Comparison of ENCODE assay signal across 8 cellular contexts in genomic region chr1:94961994-94962744, GRCh38. TPM values are rescaled to one million over a fixed set of nuclear protein-coding genes. Genes with fewer than 3 reads are reported as not detected.
DNase-seq lines count a peak whose midpoint lies in the region; ATAC-seq, FAIRE-seq and TF ChIP-seq lines count a peak whose summit lies in the region.

No MANE protein-coding gene starts in this region.

- CTCF ChIA-PET in CD4-positive, alpha-beta T cell (lab: Charles Lee): no interaction called here

- H3K27ac ChIP-seq in CD4-positive, alpha-beta T cell (ENCODE audit: low read depth, low read length): no peak overlapping the region
- peak overlapping the region in 3 of 4 donors; percentile 62 to 93 (median 92) for H3K27ac ChIP-seq in pancreas

- no peaks in the 10 kb centered on the region for H3K9me3 ChIP-seq in CD4-positive, alpha-beta T cell (ENCODE audit: control insufficient read depth, low read length)
- no peaks in the 10 kb centered on the region for H3K9me3 ChIP-seq in pancreas

- H3K4me3 ChIP-seq in pancreas: peak overlapping the region in 1 of 4 donors; percentile 35

- H3K36me3 ChIP-seq in pancreas: no peaks in the 10 kb centered on the region

- H3K27me3 ChIP-seq in CD4-positive, alpha-beta T cell (ENCODE audit: control insufficient read depth, insufficient read depth, low read length): no peaks in the 10 kb centered on the region
- H3K27me3 ChIP-seq in pancreas: no peaks in the 10 kb centered on the region

- no peaks in the 10 kb centered on the region for H3K9me3 Mint-ChIP-seq in CD4-positive, alpha-beta T cell
- H3K9me3 Mint-ChIP-seq in endothelial cell (ENCODE audit: unreplicated experiment): no peaks in the 10 kb centered on the region

- DNase-seq in CD4-positive, alpha-beta T cell: no peak
- peak; percentile 14 for DNase-seq in LoVo (ENCODE audit: low spot score)
- no peak for DNase-seq in endothelial cell (ENCODE audit: low spot score)
- no peak for DNase-seq in pancreas
- DNase-seq in foreskin melanocyte: no peak
- no peak for DNase-seq in effector CD4-positive, alpha-beta T cell
- no peak for DNase-seq in activated CD4-positive, alpha-beta T cell treated with anti-CD3 and anti-CD28 coated beads for 48 hours
- DNase-seq in D721Med (ENCODE audit: insufficient read length, low spot score): no peak

- H3K36me3 Mint-ChIP-seq in CD4-positive, alpha-beta T cell (ENCODE audit: low read depth): peaks cover 3% of the 10 kb centered on the region
- no peaks in the 10 kb centered on the region for H3K36me3 Mint-ChIP-seq in endothelial cell (ENCODE audit: low read depth, unreplicated experiment)

- peak overlapping the region; percentile 94 for H3K4me3 Mint-ChIP-seq in CD4-positive, alpha-beta T cell
- no peak overlapping the region for H3K4me3 Mint-ChIP-seq in endothelial cell (ENCODE audit: unreplicated experiment)

- POLR2A ChIA-PET in CD4-positive, alpha-beta T cell (lab: Charles Lee): interaction anchor here (0.9 to 1.0 kb wide), 2 partner anchors 35 to 39 kb away, joined by 3 to 5 read pairs; partner anchors contain the start of gene CNN3

- H3K4me1 ChIP-seq in pancreas: peaks cover 0 to 13% (median 7%) of the 10 kb centered on the region in 3 donors

- no peak for ATAC-seq in CD4-positive, alpha-beta T cell (ENCODE audit: poor library complexity)
- peak in 3 of 4 donors; percentile 86 to 89 (median 87) for ATAC-seq in pancreas

- TF ChIP-seq CTCF in CD4-positive, alpha-beta T cell (IDR thresholded peaks at IDR 0.05): no peak
- TF ChIP-seq CTCF in endothelial cell (IDR thresholded peaks at IDR 0.05; ENCODE audit: unreplicated experiment): no peak
- TF ChIP-seq CTCF in pancreas (IDR thresholded peaks at IDR 0.05): no peak
- TF ChIP-seq CTCF in D721Med (IDR thresholded peaks at IDR 0.05; ENCODE audit: insufficient read depth, missing control alignments): no peak

- intact Hi-C loops in CD4-positive, alpha-beta T cell (cut with DNase I, micrococcal nuclease): no loop called here
- intact Hi-C loops in pancreas (cut with DNase I): no loop called here

- H3K4me1 Mint-ChIP-seq in CD4-positive, alpha-beta T cell (ENCODE audit: low read depth): peaks cover 18% of the 10 kb centered on the region
- H3K4me1 Mint-ChIP-seq in endothelial cell (ENCODE audit: unreplicated experiment): peaks cover 30% of the 10 kb centered on the region

- H3K27me3 Mint-ChIP-seq in CD4-positive, alpha-beta T cell: no peaks in the 10 kb centered on the region
- peaks cover 1% of the 10 kb centered on the region for H3K27me3 Mint-ChIP-seq in endothelial cell (ENCODE audit: unreplicated experiment)

- FAIRE-seq in pancreas (lab: Jason Lieb, UNC) (no peak), D721Med (lab: Jason Lieb, UNC) (no peak)

- H3K27ac Mint-ChIP-seq in CD4-positive, alpha-beta T cell: peak overlapping the region; percentile 83
- peak overlapping the region; percentile 97 for H3K27ac Mint-ChIP-seq in endothelial cell (ENCODE audit: unreplicated experiment)

- WGBS in pancreas, 2 donors: 53 to 54% methylated on average over 5 of the region's 5 CpGs

RNA-seq across cellular contexts. Expression of gene CNN3, which starts 35.3 kb away (rescaled TPM):
- 1 to 10 TPM; 1.1 to 1.4 TPM for total RNA-seq in CD4-positive, alpha-beta T cell
- 596 TPM for total RNA-seq in endothelial cell (ENCODE audit: unreplicated experiment)
- total RNA-seq in pancreas: 100 to 1,000 TPM in 2 of 6 donors, 10 to 100 TPM in 4; 31.7 to 143 (median 53.6) TPM
- 10 to 100 TPM; 33.6 to 49.4 TPM for polyA plus RNA-seq in pancreas

Comparison
In these comparisons a context has a peak if more than half of its experiments do, and no peak if none do; other contexts are left out.
1. RNA of gene CNN3, which starts 35.3 kb away (total RNA-seq): 596 TPM in endothelial cell (single experiment) and 31.7 to 143 TPM in pancreas; 1.1 to 1.4 TPM in CD4-positive, alpha-beta T cell; every median in the first group is over 10 times any median in the second.